In genomic region chr2:214014551-214015230, GRCh38 we compare ENCODE assay signal across 22 cellular contexts.
"Had no signal": no experiment of that assay in that cellular context is flagged by ENCODE, and none has a peak within 500 bp of the region (broad histone marks: within the 10 kb centered on the region; RNA-seq: fewer than 3 reads in every experiment).

No MANE protein-coding gene starts in this region.

- H3K4me1 Mint-ChIP-seq: naive thymus-derived CD8-positive, alpha-beta T cell; stimulated activated effector memory CD8-positive, alpha-beta T cell treated with anti-CD3 and anti-CD28 coated beads, Interleukin-12 subunit alpha, Interleukin-12 subunit beta, amount 100 ng/mL, for 72 hours had no signal

- H3K36me3 Mint-ChIP-seq: naive thymus-derived CD8-positive, alpha-beta T cell; stimulated activated effector memory CD8-positive, alpha-beta T cell treated with anti-CD3 and anti-CD28 coated beads, Interleukin-12 subunit alpha, Interleukin-12 subunit beta, amount 100 ng/mL, for 72 hours; type B pancreatic cell had no signal

- H3K9me3 Mint-ChIP-seq: type B pancreatic cell had no signal

- FAIRE-seq: endometrium, urothelium cell line had no signal

- H3K36me3 ChIP-seq: neutrophil, right atrium auricular region, suprapubic skin, thyroid gland had no signal

- H3K27me3 ChIP-seq: hepatocyte, neutrophil, right atrium auricular region, suprapubic skin, thyroid gland had no signal

- H3K27me3 Mint-ChIP-seq: type B pancreatic cell had no signal

- DNase-seq: effector memory CD4-positive, alpha-beta T cell; foreskin melanocyte; head of caudate nucleus; left colon; left ventricle myocardium superior; mesendoderm; naive thymus-derived CD8-positive, alpha-beta T cell; posterior cingulate gyrus; stimulated activated CD4-positive, alpha-beta T cell treated with anti-CD3 and anti-CD28 coated beads, Interleukin-4, amount 100 ng/mL, for 1 hour; stimulated activated CD8-positive, alpha-beta memory T cell treated with anti-CD3 and anti-CD28 coated beads, Interleukin-4, amount 100 ng/mL, for 48 hours; stimulated activated naive CD8-positive, alpha-beta T cell treated with anti-CD3 and anti-CD28 coated beads, Interleukin-15, Interleukin-2, amounts not matched to agents 100 U/mL and 50 U/mL, for 24 hours; thyroid gland had no signal

- H3K9me3 ChIP-seq: neutrophil, right atrium auricular region, suprapubic skin, thyroid gland had no signal

- H3K4me3 ChIP-seq: hepatocyte, lung, right atrium auricular region, suprapubic skin, thyroid gland had no signal

- H3K4me3 Mint-ChIP-seq: naive thymus-derived CD8-positive, alpha-beta T cell; stimulated activated effector memory CD8-positive, alpha-beta T cell treated with anti-CD3 and anti-CD28 coated beads, Interleukin-12 subunit alpha, Interleukin-12 subunit beta, amount 100 ng/mL, for 72 hours; type B pancreatic cell had no signal

- H3K4me2 ChIP-seq: hepatocyte had no signal

- H3K27ac ChIP-seq: epithelial cell of prostate, hepatocyte, neutrophil, right atrium auricular region, suprapubic skin, thyroid gland had no signal

- H3K4me1 ChIP-seq: right atrium auricular region, thyroid gland had no signal

- H3K79me2 ChIP-seq: hepatocyte had no signal

- H2AFZ ChIP-seq: hepatocyte had no signal

- H3K27ac Mint-ChIP-seq: naive thymus-derived CD8-positive, alpha-beta T cell; stimulated activated effector memory CD8-positive, alpha-beta T cell treated with anti-CD3 and anti-CD28 coated beads, Interleukin-12 subunit alpha, Interleukin-12 subunit beta, amount 100 ng/mL, for 72 hours; type B pancreatic cell had no signal
